8 cellular contexts compared by ENCODE assay signal in the genomic region with DNA sequence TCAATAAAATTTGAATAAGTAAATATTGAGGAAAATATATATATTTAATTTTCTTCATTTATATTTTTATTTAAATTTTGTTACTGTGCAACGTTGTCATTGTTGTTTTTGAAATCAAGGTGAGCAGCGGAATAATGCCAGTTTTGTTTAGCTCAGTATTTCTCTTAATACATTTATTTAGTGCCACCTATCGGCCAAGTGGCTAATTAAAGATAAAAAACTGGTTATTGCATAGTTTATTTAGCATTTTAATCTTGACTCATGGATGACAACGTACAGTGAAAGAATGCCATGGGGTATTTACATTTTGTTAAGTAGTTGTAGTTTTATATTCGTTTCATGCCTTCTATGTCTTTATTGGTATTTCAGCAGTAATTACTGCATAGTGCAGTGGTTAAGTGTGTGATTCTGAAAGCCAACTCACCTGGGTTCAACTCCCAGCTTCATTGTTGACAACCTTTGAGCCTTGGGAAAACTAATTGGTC.
A peak's percentile ranks its signal among the peaks of the same experiment; 100 is the strongest.
DNase-seq lines count a peak whose midpoint lies in the region; ATAC-seq and TF ChIP-seq lines count a peak whose summit lies in the region.

No MANE protein-coding gene starts in this region.

- H3K4me3 Mint-ChIP-seq in Caco-2 (ENCODE audit: unreplicated experiment) (no peak overlapping the region), H9 (no peak overlapping the region)
- no peak overlapping the region for H3K4me3 Mint-ChIP-seq in naive thymus-derived CD4-positive, alpha-beta T cell

- H3K27me3 ChIP-seq in Caco-2 (replicated peaks; ENCODE audit: control insufficient read depth, insufficient read depth, low read length) (no peaks in the 10 kb centered on the region), H9 (ENCODE audit: insufficient read depth, low read length) (no peaks in the 10 kb centered on the region), right atrium auricular region (no peaks in the 10 kb centered on the region)
- no peaks in the 10 kb centered on the region for H3K27me3 ChIP-seq in naive thymus-derived CD4-positive, alpha-beta T cell (ENCODE audit: control insufficient read depth in 2 of 2, insufficient read depth in 2 of 2, low read length in 2 of 2)

- no peak overlapping the region for H2BK15ac ChIP-seq in H9 (ENCODE audit: low read depth, low read length)

- no peak overlapping the region for H3K9ac ChIP-seq in H9 (ENCODE audit: extremely low read depth, insufficient read length, low read length)

- no peak overlapping the region for H4K5ac ChIP-seq in H9 (ENCODE audit: insufficient read length, low read depth, low read length)

- peak in 1 of 2 experiments; percentile 52 for DNase-seq in Caco-2
- DNase-seq in H9, result no peak
- peak; percentile 63 for DNase-seq in NCI-H69 (lab: John Stamatoyannopoulos, UW)
- DNase-seq in cerebellum (ENCODE audit: low spot score), result peak; percentile 6
- peak in 5 of 9 donors; percentile 10 to 25 (median 21) for DNase-seq in naive thymus-derived CD4-positive, alpha-beta T cell
- no peak for DNase-seq in activated naive CD4-positive, alpha-beta T cell (lab: John Stamatoyannopoulos, UW)
- no peak for DNase-seq in right atrium auricular region (ENCODE audit: low spot score)

- H3K36me3 ChIP-seq in Caco-2 (ENCODE audit: control insufficient read depth, insufficient read depth, low read length) (no peaks in the 10 kb centered on the region), right atrium auricular region (no peaks in the 10 kb centered on the region)
- H3K36me3 ChIP-seq in naive thymus-derived CD4-positive, alpha-beta T cell (ENCODE audit: control insufficient read depth in 2 of 3, insufficient read depth in 3 of 3, low read length in 3 of 3), result no peaks in the 10 kb centered on the region

- no CpG with 5 or more reads among the region's 5 CpGs for WGBS in H9 (ENCODE audit: extremely low coverage, insufficient read length, low lambda C conversion rate)

- no peak overlapping the region for H3K4ac ChIP-seq in H9 (ENCODE audit: low read depth, low read length)

- H3K4me1 ChIP-seq in Caco-2 (no peaks in the 10 kb centered on the region), H9 (ENCODE audit: insufficient read depth, low read length) (no peaks in the 10 kb centered on the region), right atrium auricular region (no peaks in the 10 kb centered on the region)
- H3K4me1 ChIP-seq in naive thymus-derived CD4-positive, alpha-beta T cell (ENCODE audit: control insufficient read depth in 2 of 2, insufficient read depth in 2 of 2, low read length in 2 of 2), result peaks cover 0 to 5% of the 10 kb centered on the region in 2 donors

- intact Hi-C loops in Caco-2 (cut with micrococcal nuclease; ENCODE audit: unreplicated experiment), result loop anchor here (5.0 to 10.0 kb wide), 3 partner anchors 130 to 388 kb away; no protein-coding TSS in a partner anchor
- intact Hi-C loops in naive thymus-derived CD4-positive, alpha-beta T cell (cut with micrococcal nuclease), result loop anchor here (1.0 to 5.0 kb wide), 8 partner anchors 388 to 1688 kb away; no protein-coding TSS in a partner anchor

- no peak overlapping the region for H3K4me2 ChIP-seq in H9 (ENCODE audit: insufficient read depth, insufficient read length, low read length)

- no peak for ATAC-seq in naive thymus-derived CD4-positive, alpha-beta T cell
- no peak for ATAC-seq in GM19455 (IDR thresholded peaks at IDR 0.05; ENCODE audit: unreplicated experiment)

- H3K4me3 ChIP-seq in Caco-2 (ENCODE audit: low read depth, low read length) (no peak overlapping the region), right atrium auricular region (no peak overlapping the region)
- H3K4me3 ChIP-seq in naive thymus-derived CD4-positive, alpha-beta T cell (ENCODE audit: low read length), result no peak overlapping the region

- no peaks in the 10 kb centered on the region for H4K20me1 ChIP-seq in H9 (ENCODE audit: control insufficient read depth, insufficient read depth, insufficient read length)

- no peak overlapping the region for H2BK20ac ChIP-seq in H9 (ENCODE audit: low read depth, low read length, poor library complexity, severe bottlenecking)

- no peak overlapping the region for H3K18ac ChIP-seq in H9 (ENCODE audit: insufficient read length, low read depth, low read length)

- no TSS peak for BruUV-seq in Caco-2 (replicated peaks; lab: Mats Ljungman, UMichigan)

- no peak overlapping the region for H2AK5ac ChIP-seq in H9 (ENCODE audit: insufficient read length, low read length)

- no peak overlapping the region for H4K8ac ChIP-seq in H9 (replicated peaks; ENCODE audit: insufficient read length, low read depth, low read length)

- no peak overlapping the region for H2BK12ac ChIP-seq in H9 (ENCODE audit: insufficient read length, low read depth, low read length)

- H3K9me3 ChIP-seq in Caco-2, result no peaks in the 10 kb centered on the region
- no peaks in the 10 kb centered on the region for H3K9me3 ChIP-seq in H9 (ENCODE audit: control insufficient read depth, low read depth, low read length)
- no peaks in the 10 kb centered on the region for H3K9me3 ChIP-seq in naive thymus-derived CD4-positive, alpha-beta T cell (ENCODE audit: control insufficient read depth in 2 of 3, low read length in 3 of 3)
- H3K9me3 ChIP-seq in right atrium auricular region, result no peaks in the 10 kb centered on the region

- H3K23ac ChIP-seq in H9 (ENCODE audit: insufficient read length, low read depth, low read length), result no peak overlapping the region

- H4K91ac ChIP-seq in H9 (ENCODE audit: insufficient read length, low read depth, low read length), result no peak overlapping the region

- TF ChIP-seq CTCF in Caco-2 (IDR thresholded peaks at IDR 0.05; ENCODE audit: insufficient read depth in 1 of 2, low read depth in 1 of 2, low read length in 1 of 2, severe bottlenecking in 1 of 2, unreplicated experiment in 1 of 2) (peak; percentile 26 to 53), H9 (conservative IDR thresholded peaks at IDR 0.05) (peak; percentile 74), right atrium auricular region (IDR thresholded peaks at IDR 0.05) (peak in 1 of 2 donors; percentile 71)

- no peak overlapping the region for H2AFZ ChIP-seq in H9 (ENCODE audit: low read length)

- no peak overlapping the region for H2BK120ac ChIP-seq in H9 (ENCODE audit: low read depth, low read length, poor library complexity, severe bottlenecking)

- H3K56ac ChIP-seq in H9 (ENCODE audit: insufficient read length, low read depth, low read length), result no peak overlapping the region

- H3K27ac ChIP-seq in H9 (ENCODE audit: insufficient read length, low read depth, low read length), result no peak overlapping the region
- no peak overlapping the region for H3K27ac ChIP-seq in naive thymus-derived CD4-positive, alpha-beta T cell (ENCODE audit: low read depth, low read length)
- no peak overlapping the region for H3K27ac ChIP-seq in right atrium auricular region

- no peak overlapping the region for H3T11ph ChIP-seq in H9 (ENCODE audit: low read length)

- H3K27ac Mint-ChIP-seq in Caco-2 (ENCODE audit: unreplicated experiment), result no peak overlapping the region
- H3K27ac Mint-ChIP-seq in H9, result no peak overlapping the region
- H3K27ac Mint-ChIP-seq in naive thymus-derived CD4-positive, alpha-beta T cell, result no peak overlapping the region

- H3K79me2 ChIP-seq in H9 (ENCODE audit: insufficient read depth, low read length), result no peaks in the 10 kb centered on the region

- no peak overlapping the region for H2BK5ac ChIP-seq in H9 (ENCODE audit: insufficient read length, low read length)

- H3K27me3 Mint-ChIP-seq in Caco-2 (ENCODE audit: insufficient read depth, unreplicated experiment) (no peaks in the 10 kb centered on the region), H9 (ENCODE audit: low read depth) (no peaks in the 10 kb centered on the region)
- H3K27me3 Mint-ChIP-seq in naive thymus-derived CD4-positive, alpha-beta T cell, result peaks cover 5 to 24% (median 7%) of the 10 kb centered on the region in 5 donors

- H3K23me2 ChIP-seq in H9 (ENCODE audit: insufficient read length, low read depth, low read length, poor library complexity, severe bottlenecking), result no peaks in the 10 kb centered on the region

- H3K4me1 Mint-ChIP-seq in Caco-2 (ENCODE audit: low read depth, unreplicated experiment) (no peaks in the 10 kb centered on the region), H9 (no peaks in the 10 kb centered on the region)
- peaks cover 0 to 16% (median 6%) of the 10 kb centered on the region in 7 donors for H3K4me1 Mint-ChIP-seq in naive thymus-derived CD4-positive, alpha-beta T cell

- H3K36me3 Mint-ChIP-seq in Caco-2 (ENCODE audit: insufficient read depth, unreplicated experiment), result peaks cover 5% of the 10 kb centered on the region
- H3K36me3 Mint-ChIP-seq in H9 (ENCODE audit: insufficient read depth in 1 of 3, low read depth in 3 of 3), result peaks cover 2 to 6% (median 5%) of the 10 kb centered on the region in 3 experiments; a peak in 4 of 7 replicates
- H3K36me3 Mint-ChIP-seq in naive thymus-derived CD4-positive, alpha-beta T cell, result no peaks in the 10 kb centered on the region

- H3K79me1 ChIP-seq in H9 (ENCODE audit: insufficient read depth, low read depth, low read length, poor library complexity, severe bottlenecking), result no peaks in the 10 kb centered on the region

- CTCF ChIA-PET in Caco-2 (lab: Charles Lee), result interaction anchor here (0.6 to 1.6 kb wide), 7 partner anchors 23 to 703 kb away, joined by 3 to 20 read pairs (median 5); no protein-coding TSS in a partner anchor
- CTCF ChIA-PET in naive thymus-derived CD4-positive, alpha-beta T cell (lab: Charles Lee), result interaction anchor here (0.7 to 2.3 kb wide), 22 partner anchors 10 to 723 kb away, joined by 3 to 14 read pairs (median 4); no protein-coding TSS in a partner anchor

- no peak overlapping the region for H3K14ac ChIP-seq in H9 (ENCODE audit: insufficient read depth, low read length)

- no peaks in the 10 kb centered on the region for H3K9me3 Mint-ChIP-seq in Caco-2 (ENCODE audit: unreplicated experiment)
- peaks cover 4 to 6% of the 10 kb centered on the region in 2 experiments; a peak in 3 of 5 replicates for H3K9me3 Mint-ChIP-seq in H9
- H3K9me3 Mint-ChIP-seq in naive thymus-derived CD4-positive, alpha-beta T cell, result no peaks in the 10 kb centered on the region

- POLR2A ChIA-PET in Caco-2 (lab: Charles Lee), result no interaction called here
- POLR2A ChIA-PET in naive thymus-derived CD4-positive, alpha-beta T cell (lab: Charles Lee), result no interaction called here

Comparison
In these comparisons a context has a peak if more than half of its experiments do, and no peak if none do; other contexts are left out.
1. DNase-seq: peak in NCI-H69 (single experiment), cerebellum (single experiment) and naive thymus-derived CD4-positive, alpha-beta T cell (5 of 9); none in H9 (single experiment), activated naive CD4-positive, alpha-beta T cell (0 of 4) and right atrium auricular region (single experiment).